14 cellular contexts compared by ENCODE assay signal in genomic region chr14:71661441-71661840, GRCh38.
DNase-seq lines count a peak whose midpoint lies in the region; FAIRE-seq lines count a peak whose summit lies in the region.
"Had no signal": no experiment of that assay in that cellular context is flagged by ENCODE, and none has a peak within 500 bp of the region (broad histone marks: within the 10 kb centered on the region; RNA-seq: fewer than 3 reads in every experiment).

No MANE protein-coding gene starts in this region.

- DNase-seq in GM19239 (ENCODE audit: insufficient read length, low spot score) = no peak
- DNase-seq in NCI-H2107 treated with DMSO at 0.1 percent for 48 hours (lab: John Stamatoyannopoulos, UW; ENCODE audit: unreplicated experiment) = peak; percentile 87
- DNase-seq in cerebellum (ENCODE audit: low spot score) = peak; percentile 68
- no peak for DNase-seq in activated naive CD4-positive, alpha-beta T cell (lab: John Stamatoyannopoulos, UW)
- no peak for DNase-seq in ecto neural progenitor cell (ENCODE audit: low spot score)
- DNase-seq in DMS79 (lab: John Stamatoyannopoulos, UW) = no peak
- DNase-seq: BE2C; CD4-positive, alpha-beta memory T cell; DMS79 treated with DMSO at 0.1 percent for 48 hours; EL; GDM1; GM23248; H7 had no signal

- FAIRE-seq in GM19239 (lab: Jason Lieb, UNC) = peak; percentile 4
- FAIRE-seq: A549 had no signal

Comparison
In these comparisons a context has a peak if more than half of its experiments do, and no peak if none do; other contexts are left out.
1. DNase-seq: peak in NCI-H2107 treated with DMSO at 0.1 percent for 48 hours (single experiment) and cerebellum (single experiment); none in GM19239 (single experiment), activated naive CD4-positive, alpha-beta T cell (0 of 4), ecto neural progenitor cell (single experiment) and DMS79 (single experiment).